In the genomic region with DNA sequence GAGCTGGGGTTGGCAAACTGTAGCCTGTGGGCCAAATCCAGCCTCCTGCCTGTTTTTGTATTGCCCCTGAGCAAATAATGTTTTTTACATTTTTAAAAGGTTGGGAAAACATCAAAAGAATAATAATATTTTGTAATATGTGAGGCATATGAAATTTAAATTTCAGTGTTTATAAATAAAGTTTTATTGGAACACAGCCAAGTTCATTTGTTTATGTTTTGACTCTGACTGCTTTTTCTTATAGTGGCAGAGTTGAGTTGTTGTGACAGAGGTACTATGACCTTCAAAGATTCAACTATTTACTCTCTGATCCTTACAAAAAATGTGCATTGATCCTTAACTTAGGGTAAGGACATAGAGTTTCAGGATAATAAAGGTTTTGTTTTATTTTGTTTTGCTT, we compare ENCODE assay signal across 28 cellular contexts.
"Had no signal": no experiment of that assay in that cellular context is flagged by ENCODE, and none has a peak within 500 bp of the region (broad histone marks: within the 10 kb centered on the region; RNA-seq: fewer than 3 reads in every experiment).

No MANE protein-coding gene starts in this region.

- H3K9me3 Mint-ChIP-seq: immature natural killer cell; naive B cell; natural killer cell; neural crest cell; stimulated activated effector memory CD8-positive, alpha-beta T cell treated with anti-CD3 and anti-CD28 coated beads, Interleukin-12 subunit alpha, Interleukin-12 subunit beta, amount 100 ng/mL, for 72 hours had no signal

- H3K36me3 ChIP-seq: left ventricle myocardium inferior, pancreas, right atrium auricular region, suprapubic skin, thoracic aorta, upper lobe of right lung had no signal

- ATAC-seq: heart left ventricle; natural killer cell; pancreas; sciatic nerve; stimulated activated effector memory CD8-positive, alpha-beta T cell treated with anti-CD3 and anti-CD28 coated beads, Interleukin-12 subunit alpha, Interleukin-12 subunit beta, amount 100 ng/mL, for 72 hours; upper lobe of right lung had no signal

- H3K4me3 Mint-ChIP-seq: immature natural killer cell; mesothelial cell of epicardium; naive B cell; natural killer cell; neural crest cell; stimulated activated effector memory CD8-positive, alpha-beta T cell treated with anti-CD3 and anti-CD28 coated beads, Interleukin-12 subunit alpha, Interleukin-12 subunit beta, amount 100 ng/mL, for 72 hours; stimulated activated naive CD8-positive, alpha-beta T cell treated with anti-CD3 and anti-CD28 coated beads, Interleukin-15, Interleukin-2, amounts not matched to agents 100 ng/mL and 50 ng/mL, for 24 hours had no signal

- H3K27ac ChIP-seq: heart left ventricle, left ventricle myocardium inferior, pancreas, psoas muscle, right atrium auricular region, spleen, suprapubic skin, thoracic aorta, upper lobe of right lung had no signal

- H3K27me3 ChIP-seq: pancreas, right atrium auricular region, spleen, suprapubic skin, tibial artery, upper lobe of right lung had no signal

- H3K27me3 Mint-ChIP-seq: naive B cell had no signal

- FAIRE-seq: islet of Langerhans, pancreas, small intestine, urothelium cell line had no signal

- H3K4me3 ChIP-seq: heart left ventricle, left ventricle myocardium inferior, lung, pancreas, psoas muscle, right atrium auricular region, spleen, suprapubic skin, thoracic aorta, tibial artery, upper lobe of right lung had no signal

- H3K27ac Mint-ChIP-seq: immature natural killer cell; mesothelial cell of epicardium; stimulated activated effector memory CD8-positive, alpha-beta T cell treated with anti-CD3 and anti-CD28 coated beads, Interleukin-12 subunit alpha, Interleukin-12 subunit beta, amount 100 ng/mL, for 72 hours; stimulated activated naive CD8-positive, alpha-beta T cell treated with anti-CD3 and anti-CD28 coated beads, Interleukin-15, Interleukin-2, amounts not matched to agents 100 ng/mL and 50 ng/mL, for 24 hours had no signal

- H3K9me3 ChIP-seq: heart left ventricle, left ventricle myocardium inferior, pancreas, psoas muscle, right atrium auricular region, spleen, suprapubic skin, thoracic aorta, tibial artery, upper lobe of right lung had no signal

- DNase-seq: heart left ventricle; hypothalamus; immature natural killer cell; left ventricle myocardium inferior; mesendoderm; naive B cell; natural killer cell; nucleus accumbens; pancreas; psoas muscle; small intestine; spleen; stimulated activated CD4-positive, alpha-beta T cell treated with anti-CD3 and anti-CD28 coated beads, Interleukin-4, amount 100 ng/mL, for 24 hours; stimulated activated naive CD4-positive, alpha-beta T cell; tibial artery; trophoblast cell; upper lobe of right lung had no signal
